In the genomic region with DNA sequence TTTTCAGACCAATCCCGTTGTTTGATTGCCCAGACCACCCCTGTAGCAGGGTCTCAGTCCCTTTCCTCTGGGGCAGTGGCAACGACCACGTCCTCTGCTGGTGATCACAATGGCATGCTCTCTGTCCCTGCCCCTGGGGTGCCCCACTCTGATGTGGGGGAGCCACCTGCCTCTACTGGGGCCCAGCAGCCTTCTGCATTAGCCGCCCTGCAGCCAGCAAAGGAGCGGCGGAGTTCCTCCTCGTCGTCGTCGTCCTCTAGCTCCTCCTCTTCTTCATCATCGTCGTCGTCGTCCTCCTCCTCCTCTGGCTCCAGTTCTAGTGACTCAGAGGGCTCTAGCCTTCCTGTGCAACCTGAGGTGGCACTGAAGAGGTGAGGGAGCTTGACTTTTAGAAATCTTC, we compare ENCODE assay signal across 18 cellular contexts. TPM values are rescaled to one million over a fixed set of nuclear protein-coding genes. Genes with fewer than 3 reads are reported as not detected.
DNase-seq lines count a peak whose midpoint lies in the region; ATAC-seq and TF ChIP-seq lines count a peak whose summit lies in the region.
"Had no signal": no experiment of that assay in that cellular context is flagged by ENCODE, and none has a peak within 500 bp of the region (broad histone marks: within the 10 kb centered on the region; RNA-seq: fewer than 3 reads in every experiment).

No MANE protein-coding gene starts in this region.

- CTCF ChIA-PET in MCF 10A (lab: Yijun Ruan, JAX) = interaction anchor here (2.5 to 3.9 kb wide), 3 partner anchors 9 to 100 kb away, joined by 8 to 15 read pairs (median 15); a partner anchor contains a TSS
- CTCF ChIA-PET in RWPE1 (lab: Yijun Ruan, JAX) = no interaction called here

- peaks cover 14% of the 10 kb centered on the region for H3K36me3 ChIP-seq in breast epithelium
- peaks cover 77 to 100% (median 90%) of the 10 kb centered on the region in 3 donors for H3K36me3 ChIP-seq in esophagus squamous epithelium
- peaks cover 11 to 100% of the 10 kb centered on the region in 2 donors for H3K36me3 ChIP-seq in left lung

- H3K4me1 Mint-ChIP-seq in MCF 10A (ENCODE audit: insufficient read depth, unreplicated experiment) = peaks cover 45% of the 10 kb centered on the region
- peaks cover 57% of the 10 kb centered on the region for H3K4me1 Mint-ChIP-seq in stimulated activated effector memory CD8-positive, alpha-beta T cell treated with anti-CD3 and anti-CD28 coated beads, Interleukin-12 subunit alpha, Interleukin-12 subunit beta, amount 100 ng/mL, for 72 hours

- H3K27ac ChIP-seq in breast epithelium (no peak overlapping the region), RWPE1 (peak overlapping the region; percentile 93), esophagus squamous epithelium (peak overlapping the region; percentile 82 to 85 (median 84)), left lung (no peak overlapping the region)
- H3K27ac ChIP-seq: HL-60, upper lobe of right lung had no signal

- DNase-seq in MCF 10A (ENCODE audit: unreplicated experiment) (peak; percentile 91), breast epithelium (ENCODE audit: low spot score in 2 of 2) (no peak), RWPE1 (ENCODE audit: low spot score) (no peak), esophagus squamous epithelium (lab: John Stamatoyannopoulos, UW) (no peak), left lung (no peak), cerebellum (ENCODE audit: low spot score) (no peak)
- DNase-seq in stimulated activated effector memory CD8-positive, alpha-beta T cell treated with anti-CD3 and anti-CD28 coated beads, Interleukin-12 subunit alpha, Interleukin-12 subunit beta, amount 100 ng/mL, for 72 hours (ENCODE audit: low spot score in 2 of 2) = no peak
- DNase-seq: ACHN, COR-L47, GDM1, SHP77, small intestine, upper lobe of right lung had no signal

- H3K27me3 Mint-ChIP-seq in MCF 10A (ENCODE audit: insufficient read depth, unreplicated experiment) = no peaks in the 10 kb centered on the region
- H3K27me3 Mint-ChIP-seq: stimulated activated memory B cell treated with anti-CD40 and anti-IgM and Interleukin-4, amounts not matched to agents 10 μg/mL and 1 μg/mL and 100 μg/mL, for 72 hours had no signal

- no peak for TF ChIP-seq POLR2A in breast epithelium (IDR thresholded peaks at IDR 0.05)
- peak in 1 of 4 donors; percentile 40 for TF ChIP-seq POLR2A in esophagus squamous epithelium (IDR thresholded peaks at IDR 0.05)

- H3K36me3 Mint-ChIP-seq in MCF 10A (ENCODE audit: insufficient read depth, unreplicated experiment) = peaks cover 98% of the 10 kb centered on the region
- peaks cover 100% of the 10 kb centered on the region for H3K36me3 Mint-ChIP-seq in stimulated activated effector memory CD8-positive, alpha-beta T cell treated with anti-CD3 and anti-CD28 coated beads, Interleukin-12 subunit alpha, Interleukin-12 subunit beta, amount 100 ng/mL, for 72 hours

- TF ChIP-seq CTCF in MCF 10A (IDR thresholded peaks at IDR 0.05; ENCODE audit: unreplicated experiment) (no peak), breast epithelium (IDR thresholded peaks at IDR 0.05) (no peak), RWPE1 (conservative IDR thresholded peaks at IDR 0.05; ENCODE audit: low read depth) (no peak), esophagus squamous epithelium (IDR thresholded peaks at IDR 0.05) (no peak), left lung (IDR thresholded peaks at IDR 0.05) (no peak)

- H3K27ac Mint-ChIP-seq in MCF 10A (ENCODE audit: low read depth, unreplicated experiment) = peak overlapping the region; percentile 6
- peak overlapping the region; percentile 85 for H3K27ac Mint-ChIP-seq in stimulated activated effector memory CD8-positive, alpha-beta T cell treated with anti-CD3 and anti-CD28 coated beads, Interleukin-12 subunit alpha, Interleukin-12 subunit beta, amount 100 ng/mL, for 72 hours

- no peaks in the 10 kb centered on the region for H3K9me3 Mint-ChIP-seq in MCF 10A (ENCODE audit: unreplicated experiment)
- H3K9me3 Mint-ChIP-seq in stimulated activated effector memory CD8-positive, alpha-beta T cell treated with anti-CD3 and anti-CD28 coated beads, Interleukin-12 subunit alpha, Interleukin-12 subunit beta, amount 100 ng/mL, for 72 hours = no peaks in the 10 kb centered on the region
- H3K9me3 Mint-ChIP-seq: stimulated activated memory B cell treated with anti-CD40 and anti-IgM and Interleukin-4, amounts not matched to agents 10 μg/mL and 1 μg/mL and 100 μg/mL, for 72 hours had no signal

- intact Hi-C loops in MCF 10A (cut with micrococcal nuclease) = loop anchor here (2.0 kb wide), 3 partner anchors 15 to 101 kb away; a partner anchor contains a TSS
- intact Hi-C loops in breast epithelium (cut with DNase I; ENCODE audit: low total_unique reads) = no loop called here
- intact Hi-C loops in esophagus squamous epithelium (cut with DNase I) = no loop called here
- intact Hi-C loops in left lung (cut with DNase I) = no loop called here

- H3K4me3 ChIP-seq in breast epithelium = no peak overlapping the region
- H3K4me3 ChIP-seq in esophagus squamous epithelium = no peak overlapping the region
- H3K4me3 ChIP-seq in left lung = no peak overlapping the region
- H3K4me3 ChIP-seq: upper lobe of right lung had no signal

- H3K27me3 ChIP-seq in breast epithelium (no peaks in the 10 kb centered on the region), esophagus squamous epithelium (no peaks in the 10 kb centered on the region), left lung (no peaks in the 10 kb centered on the region)
- H3K27me3 ChIP-seq: upper lobe of right lung had no signal

- WGBS in esophagus squamous epithelium, 2 donors = 63 to 71% methylated on average over 3 to 14 of the region's 14 CpGs

- H3K4me3 Mint-ChIP-seq in MCF 10A (ENCODE audit: unreplicated experiment) = peak overlapping the region; percentile 74
- H3K4me3 Mint-ChIP-seq in stimulated activated effector memory CD8-positive, alpha-beta T cell treated with anti-CD3 and anti-CD28 coated beads, Interleukin-12 subunit alpha, Interleukin-12 subunit beta, amount 100 ng/mL, for 72 hours = no peak overlapping the region
- H3K4me3 Mint-ChIP-seq: stimulated activated memory B cell treated with anti-CD40 and anti-IgM and Interleukin-4, amounts not matched to agents 10 μg/mL and 1 μg/mL and 100 μg/mL, for 72 hours had no signal

- ATAC-seq in stimulated activated effector memory CD8-positive, alpha-beta T cell treated with anti-CD3 and anti-CD28 coated beads, Interleukin-12 subunit alpha, Interleukin-12 subunit beta, amount 100 ng/mL, for 72 hours = no peak
- ATAC-seq in left lung (no peak), GM19463 (IDR thresholded peaks at IDR 0.05; ENCODE audit: unreplicated experiment) (no peak)
- ATAC-seq: stimulated activated memory B cell treated with anti-CD40 and anti-IgM and Interleukin-4, amounts not matched to agents 10 μg/mL and 1 μg/mL and 100 μg/mL, for 72 hours; upper lobe of right lung had no signal

- H3K9me3 ChIP-seq in breast epithelium (no peaks in the 10 kb centered on the region), esophagus squamous epithelium (no peaks in the 10 kb centered on the region), left lung (no peaks in the 10 kb centered on the region)
- H3K9me3 ChIP-seq: upper lobe of right lung had no signal

- no TSS peak for BruUV-seq in MCF 10A (replicated peaks; lab: Mats Ljungman, UMichigan)

- POLR2A ChIA-PET in MCF 10A (lab: Yijun Ruan, JAX) (interaction anchor here (0.8 to 5.3 kb wide), 12 partner anchors 8 to 153 kb away, joined by 3 to 190 read pairs (median 18); a partner anchor contains a TSS), RWPE1 (lab: Yijun Ruan, JAX; ENCODE audit: low non-redundant PET) (interaction anchor here (0.6 to 1.6 kb wide), 7 partner anchors 9 to 86 kb away, joined by 3 to 12 read pairs (median 4); a partner anchor contains a TSS)

- H3K4me1 ChIP-seq in breast epithelium = no peaks in the 10 kb centered on the region
- peaks cover 15 to 55% (median 37%) of the 10 kb centered on the region in 3 donors for H3K4me1 ChIP-seq in esophagus squamous epithelium
- H3K4me1 ChIP-seq in left lung = peaks cover 0 to 6% of the 10 kb centered on the region in 2 donors
- H3K4me1 ChIP-seq: upper lobe of right lung had no signal

RNA-seq across cellular contexts. Expression of a gene that starts 9.2 kb away (rescaled TPM):
- 438 and 504 TPM in 2 replicates for total RNA-seq in MCF 10A (2022)
- total RNA-seq in breast epithelium = 100 to 1,000 TPM; 147 to 292 (median 230) TPM
- total RNA-seq in esophagus squamous epithelium = 100 to 1,000 TPM; 186 to 446 (median 288) TPM
- 100 to 1,000 TPM; 200 to 205 TPM for total RNA-seq in left lung
- 98.8 TPM for total RNA-seq in cerebellum

RNA-seq across cellular contexts. Expression of a gene that starts 15.5 kb away (rescaled TPM):
- total RNA-seq in MCF 10A (2022) (710 and 779 TPM in 2 replicates), breast epithelium (100 to 1,000 TPM; 229 to 416 (median 388) TPM), esophagus squamous epithelium (100 to 1,000 TPM in 3 of 4 donors, 10 to 100 TPM in 1; 80.7 to 290 (median 233) TPM), left lung (100 to 1,000 TPM; 536 to 562 TPM), cerebellum (74.1 TPM)

RNA-seq across cellular contexts. Expression of a gene that starts 19.5 kb away (rescaled TPM):
- total RNA-seq in MCF 10A (2022) (not detected in 2 replicates), breast epithelium (not detected), esophagus squamous epithelium (not detected), left lung (not detected), cerebellum (not detected)
- total RNA-seq: glomerular endothelial cell, omental fat pad, upper lobe of right lung had no signal

RNA-seq across cellular contexts. Expression of a gene that starts 30.4 kb away (rescaled TPM):
- total RNA-seq in MCF 10A (2022) = not detected in 2 replicates
- not detected for total RNA-seq in breast epithelium
- not detected for total RNA-seq in esophagus squamous epithelium
- not detected for total RNA-seq in left lung
- not detected for total RNA-seq in cerebellum
- total RNA-seq: glomerular endothelial cell, omental fat pad, upper lobe of right lung had no signal

RNA-seq across cellular contexts. Expression of a gene that starts 47.9 kb away (rescaled TPM):
- total RNA-seq in MCF 10A (2022) (5.8 and 6.3 TPM in 2 replicates), breast epithelium (under 1 TPM in 1 of 3 donors, not detected in 2; 0.29 TPM), esophagus squamous epithelium (100 to 1,000 TPM; 188 to 463 (median 228) TPM), left lung (under 1 TPM; 0.45 to 0.70 TPM), cerebellum (2.6 TPM)

Comparison
In these comparisons a context has a peak if more than half of its experiments do, and no peak if none do; other contexts are left out.
1. H3K27ac ChIP-seq: peak in RWPE1 (single experiment) and esophagus squamous epithelium (4 of 4); none in breast epithelium (0 of 2) and left lung (0 of 2).